Comparison of ENCODE assay signal across 22 cellular contexts in genomic region chr17:43392397-43392796, GRCh38. TPM values are rescaled to one million over a fixed set of nuclear protein-coding genes. Genes with fewer than 3 reads are reported as not detected.
A peak's percentile ranks its signal among the peaks of the same experiment; 100 is the strongest.
DNase-seq lines count a peak whose midpoint lies in the region; ATAC-seq and TF ChIP-seq lines count a peak whose summit lies in the region.
"Had no signal": no experiment of that assay in that cellular context is flagged by ENCODE, and none has a peak within 500 bp of the region (broad histone marks: within the 10 kb centered on the region; RNA-seq: fewer than 3 reads in every experiment).

No MANE protein-coding gene starts in this region.

- H3K9ac ChIP-seq in SK-N-SH, result no peak overlapping the region
- H3K9ac ChIP-seq in Karpas-422 (ENCODE audit: low read length), result no peak overlapping the region
- H3K9ac ChIP-seq in mesenchymal stem cell (ENCODE audit: low read length), result peak overlapping the region; percentile 36

- CTCF ChIA-PET in SK-N-SH (lab: Yijun Ruan, JAX), result interaction anchor here (2.1 to 12.4 kb wide), 9 partner anchors 8 to 92 kb away, joined by 9 to 430 read pairs (median 19); partner anchors contain the start of gene DHX8

- no peak overlapping the region for H3K14ac ChIP-seq in mesenchymal stem cell (ENCODE audit: low read length in 2 of 2)

- H3K4me2 ChIP-seq in SK-N-SH (no peak overlapping the region), Karpas-422 (ENCODE audit: low read depth, low read length, poor library complexity, severe bottlenecking) (no peak overlapping the region), mesenchymal stem cell (ENCODE audit: low read length, poor library complexity, severe bottlenecking) (no peak overlapping the region)

- POLR2A ChIA-PET in SK-N-SH (lab: Yijun Ruan, JAX), result interaction anchor here (0.9 to 3.7 kb wide), 3 partner anchors 24 to 92 kb away, joined by 5 to 24 read pairs (median 12); partner anchors contain the start of gene DHX8

- no peaks in the 10 kb centered on the region for H3K79me1 ChIP-seq in mesenchymal stem cell (replicated peaks; ENCODE audit: low read length, poor library complexity, severe bottlenecking)

- H2BK120ac ChIP-seq in mesenchymal stem cell (ENCODE audit: low read depth, low read length), result no peak overlapping the region

- TF ChIP-seq CTCF in SK-N-SH (IDR thresholded peaks at IDR 0.05) (no peak), progenitor cell of endocrine pancreas (IDR thresholded peaks at IDR 0.05; ENCODE audit: unreplicated experiment) (no peak), natural killer cell (IDR thresholded peaks at IDR 0.05) (no peak)

- TF ChIP-seq RAD21 in SK-N-SH (IDR thresholded peaks at IDR 0.05; ENCODE audit: low read length), result no peak

- 79% methylated on average over 6 of the region's 6 CpGs for WGBS in SK-N-SH (ENCODE audit: low lambda C conversion rate)
- 77% methylated on average over 6 of the region's 6 CpGs for WGBS in mesenchymal stem cell

- H3K18ac ChIP-seq in mesenchymal stem cell (ENCODE audit: low read depth in 1 of 2, low read length in 2 of 2), result no peak overlapping the region

- H4K8ac ChIP-seq in mesenchymal stem cell (ENCODE audit: low read length), result no peak overlapping the region

- intact Hi-C loops in left cardiac atrium (cut with DNase I) (no loop called here), natural killer cell (cut with micrococcal nuclease) (no loop called here)

- H3K9me2 ChIP-seq in SK-N-SH, result no peaks in the 10 kb centered on the region
- H3K9me2 ChIP-seq in Karpas-422 (replicated peaks; ENCODE audit: insufficient read depth, low read length), result no peaks in the 10 kb centered on the region

- H3K27me3 Mint-ChIP-seq in progenitor cell of endocrine pancreas, result no peaks in the 10 kb centered on the region
- no peaks in the 10 kb centered on the region for H3K27me3 Mint-ChIP-seq in natural killer cell (ENCODE audit: low read depth in 2 of 2)
- H3K27me3 Mint-ChIP-seq: CD4-positive, alpha-beta T cell had no signal

- H3K4ac ChIP-seq in mesenchymal stem cell (ENCODE audit: low read depth in 1 of 2, low read length in 2 of 2), result no peak overlapping the region

- H3F3A ChIP-seq in SK-N-SH (replicated peaks; ENCODE audit: insufficient read depth), result peaks cover 16% of the 10 kb centered on the region

- DNase-seq in SK-N-SH (no peak), Karpas-422 (no peak), mesenchymal stem cell (no peak), progenitor cell of endocrine pancreas (ENCODE audit: low spot score, unreplicated experiment) (no peak), left cardiac atrium (no peak), NOMO-1 (lab: John Stamatoyannopoulos, UW; ENCODE audit: unreplicated experiment in 2 of 2) (no peak), natural killer cell (no peak)
- DNase-seq: AML-193; Caco-2; CD4-positive, alpha-beta T cell; GDM1; NCI-H1417; NCI-H187; NCI-H2107; NCI-H510A; NCI-H748 treated with DMSO at 0.1 percent for 48 hours; NK-92 treated with Interleukin-12 subunit alpha and Interleukin-12 subunit beta, amount 100 ng/mL, for 24 hours; Right ventricle myocardium superior had no signal

- H3K4me3 ChIP-seq in SK-N-SH (ENCODE audit: low read depth in 2 of 2, low read length in 1 of 2) (no peak overlapping the region), Karpas-422 (ENCODE audit: low read length) (no peak overlapping the region), mesenchymal stem cell (ENCODE audit: insufficient read depth in 1 of 2, low read depth in 1 of 2, low read length in 2 of 2) (no peak overlapping the region)
- H3K4me3 ChIP-seq: HAP-1, K562 had no signal

- no peak overlapping the region for H3K23ac ChIP-seq in mesenchymal stem cell (ENCODE audit: low read length in 2 of 2)

- no peak for TF ChIP-seq EP300 in SK-N-SH (IDR thresholded peaks at IDR 0.05; ENCODE audit: borderline replicate concordance in 1 of 2, low read depth in 1 of 2, low read length in 1 of 2)

- H2BK12ac ChIP-seq in mesenchymal stem cell (ENCODE audit: low read length in 2 of 2), result no peak overlapping the region

- H3K4me1 Mint-ChIP-seq in progenitor cell of endocrine pancreas (ENCODE audit: low read depth) (peaks cover 10% of the 10 kb centered on the region), natural killer cell (peaks cover 27 to 28% of the 10 kb centered on the region in 2 donors)

- H3K36me3 Mint-ChIP-seq in progenitor cell of endocrine pancreas (ENCODE audit: insufficient read depth) (no peaks in the 10 kb centered on the region), natural killer cell (no peaks in the 10 kb centered on the region)

- H4K91ac ChIP-seq in mesenchymal stem cell (ENCODE audit: low read length), result no peak overlapping the region

- H3K9me3 ChIP-seq in SK-N-SH (no peaks in the 10 kb centered on the region), Karpas-422 (ENCODE audit: low read length) (no peaks in the 10 kb centered on the region), mesenchymal stem cell (ENCODE audit: control insufficient read depth, low read length) (no peaks in the 10 kb centered on the region)
- H3K9me3 ChIP-seq: Caco-2 had no signal

- H3K36me3 ChIP-seq in SK-N-SH (replicated peaks in 1 of 2; ENCODE audit: control insufficient read depth in 1 of 2, insufficient read depth in 2 of 2, low read length in 1 of 2), result no peaks in the 10 kb centered on the region
- H3K36me3 ChIP-seq in Karpas-422 (ENCODE audit: insufficient read depth, low read length), result no peaks in the 10 kb centered on the region
- H3K36me3 ChIP-seq in mesenchymal stem cell (ENCODE audit: control insufficient read depth in 1 of 2, insufficient read depth in 2 of 2, low read depth in 1 of 2, low read length in 2 of 2), result no peaks in the 10 kb centered on the region
- H3K36me3 ChIP-seq: HAP-1 had no signal

- H2BK5ac ChIP-seq in mesenchymal stem cell (ENCODE audit: low read depth, low read length, poor library complexity, severe bottlenecking), result no peak overlapping the region

- H3K9me3 Mint-ChIP-seq in progenitor cell of endocrine pancreas (ENCODE audit: low read depth) (no peaks in the 10 kb centered on the region), natural killer cell (no peaks in the 10 kb centered on the region)
- H3K9me3 Mint-ChIP-seq: CD4-positive, alpha-beta T cell had no signal

- no peak overlapping the region for H2BK15ac ChIP-seq in mesenchymal stem cell (ENCODE audit: low read depth, poor library complexity, severe bottlenecking)

- H3K27ac Mint-ChIP-seq in progenitor cell of endocrine pancreas, result peak overlapping the region; percentile 38
- no peak overlapping the region for H3K27ac Mint-ChIP-seq in natural killer cell
- H3K27ac Mint-ChIP-seq: CD4-positive, alpha-beta T cell had no signal

- H3K27ac ChIP-seq in SK-N-SH (ENCODE audit: low read depth in 2 of 2, low read length in 1 of 2) (no peak overlapping the region), Karpas-422 (ENCODE audit: low read length) (no peak overlapping the region), mesenchymal stem cell (ENCODE audit: low read length, poor library complexity, severe bottlenecking) (no peak overlapping the region)
- H3K27ac ChIP-seq: 22Rv1 had no signal

- H3K4me1 ChIP-seq in SK-N-SH (ENCODE audit: control insufficient read depth in 1 of 2, insufficient read depth in 2 of 2, low read depth in 1 of 2, low read length in 1 of 2) (peaks cover 0 to 3% of the 10 kb centered on the region in 2 experiments; a peak in 1 of 4 replicates), Karpas-422 (ENCODE audit: low read length) (peaks cover 20% of the 10 kb centered on the region), mesenchymal stem cell (ENCODE audit: control insufficient read depth, insufficient read depth, low read depth, low read length) (no peaks in the 10 kb centered on the region)

- no peaks in the 10 kb centered on the region for H4K20me1 ChIP-seq in SK-N-SH (ENCODE audit: insufficient read depth)
- H4K20me1 ChIP-seq in Karpas-422 (ENCODE audit: insufficient read depth, low read depth, low read length), result no peaks in the 10 kb centered on the region

- H3K79me2 ChIP-seq in SK-N-SH (ENCODE audit: insufficient read depth) (no peaks in the 10 kb centered on the region), Karpas-422 (ENCODE audit: low read length) (no peaks in the 10 kb centered on the region)

- H3K4me3 Mint-ChIP-seq in progenitor cell of endocrine pancreas (ENCODE audit: low read depth) (no peak overlapping the region), natural killer cell (no peak overlapping the region)

- no peak for ATAC-seq in SK-N-SH treated with all-trans-retinoic acid at 6 μM for 48 hours
- ATAC-seq in left cardiac atrium, result no peak
- no peak for ATAC-seq in natural killer cell
- ATAC-seq: K562 had no signal

- H2AFZ ChIP-seq in SK-N-SH (ENCODE audit: low read depth), result peak overlapping the region; percentile 57; the same call in 1 of the 2 replicates
- H2AFZ ChIP-seq in Karpas-422 (ENCODE audit: low read length), result 0 out of 2 replicates have a peak overlapping the region, but pooled peaks have one; percentile 14
- H2AFZ ChIP-seq in mesenchymal stem cell (ENCODE audit: low read depth, low read length), result no peak overlapping the region

- H3K27me3 ChIP-seq in SK-N-SH (ENCODE audit: insufficient read depth) (no peaks in the 10 kb centered on the region), Karpas-422 (ENCODE audit: low read length) (no peaks in the 10 kb centered on the region), mesenchymal stem cell (ENCODE audit: control insufficient read depth in 1 of 2, insufficient read depth in 1 of 2, low read length in 2 of 2) (no peaks in the 10 kb centered on the region)

- H2AK5ac ChIP-seq in mesenchymal stem cell (ENCODE audit: low read length, severe bottlenecking), result no peak overlapping the region

TF ChIP-seq in SK-N-SH, 30 proteins besides CTCF, POLR2A, EP300 and RAD21:
- TF ChIP-seq CHD2 (IDR thresholded peaks at IDR 0.05; ENCODE audit: low read length, partially characterized antibody) (no peak), FOXJ3 (CRISPR knock-in tag; IDR thresholded peaks at IDR 0.05) (no peak), MEF2A (IDR thresholded peaks at IDR 0.05; ENCODE audit: borderline replicate concordance, low read depth) (no peak)

TF ChIP-seq in SK-N-SH treated with all-trans-retinoic acid at 6 μM for 48 hours, 23 proteins besides CTCF, POLR2A, EP300 and RAD21 (continues in another document):
- TF ChIP-seq OSR1 (CRISPR knock-in tag; IDR thresholded peaks at IDR 0.05), result no peak

RNA-seq across cellular contexts. Expression of gene ARL4D, which starts 6.4 kb away (rescaled TPM):
- polyA plus RNA-seq in SK-N-SH (2012; rRNA removed), result 22.7 and 29.5 TPM in 2 replicates
- 16.4 and 17.8 TPM in 2 replicates for polyA plus RNA-seq in SK-N-SH (2012; cell fraction: cytosol; rRNA removed)
- polyA plus RNA-seq in SK-N-SH (2012; cell fraction: nucleus; rRNA removed), result 25.7 and 35.5 TPM in 2 replicates
- not detected in 2 replicates for total RNA-seq in Karpas-422 (2014; rRNA removed; shearing (Covaris generic); ENCODE audit: low replicate concordance)
- 8.4 TPM for polyA plus RNA-seq in mesenchymal stem cell (2013, experiment 1 of 2)
- 8.7 TPM for polyA plus RNA-seq in mesenchymal stem cell (2013, experiment 2 of 2)
- total RNA-seq in progenitor cell of endocrine pancreas (4.9 and 5.9 TPM in 2 replicates), left cardiac atrium (10 to 100 TPM; 11.8 to 12.8 TPM), natural killer cell (1 to 10 TPM; 4.1 to 6.9 (median 5.3) TPM)
